In the genomic region with DNA sequence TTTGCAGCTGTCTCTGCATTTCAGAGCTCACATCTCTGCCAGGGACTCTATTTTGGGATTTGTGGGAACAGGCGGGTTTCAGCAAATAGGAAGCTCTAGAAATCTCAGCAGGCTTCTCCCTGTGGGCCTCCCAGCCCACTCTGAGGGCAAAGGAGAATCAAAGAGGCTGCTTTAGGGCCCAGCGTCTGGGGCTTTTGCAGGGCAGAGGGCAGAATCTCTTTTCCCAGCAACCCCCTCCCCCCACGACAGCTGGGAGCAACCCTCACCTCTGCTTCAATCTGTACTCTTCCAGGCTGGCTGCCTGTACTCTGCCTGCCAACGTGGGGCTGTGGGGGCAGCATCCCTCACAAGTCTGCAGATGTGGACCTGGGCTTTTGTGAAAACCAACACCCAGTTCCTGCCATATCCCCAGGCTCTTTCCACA, we compare ENCODE assay signal across 14 cellular contexts.
DNase-seq lines count a peak whose midpoint lies in the region; ATAC-seq and TF ChIP-seq lines count a peak whose summit lies in the region.
"Had no signal": no experiment of that assay in that cellular context is flagged by ENCODE, and none has a peak within 500 bp of the region (broad histone marks: within the 10 kb centered on the region; RNA-seq: fewer than 3 reads in every experiment).

No MANE protein-coding gene starts in this region.

- H3K36me3 Mint-ChIP-seq in endodermal cell (ENCODE audit: low read depth) = no peaks in the 10 kb centered on the region
- no peaks in the 10 kb centered on the region for H3K36me3 Mint-ChIP-seq in T-helper 2 cell treated with Interferon-gamma antibody and Interleukin-4, amounts not matched to agents 5 μg/mL and 100 μg/mL, for 36 hours (ENCODE audit: low read depth)
- H3K36me3 Mint-ChIP-seq: natural killer cell treated with Interleukin-12 subunit alpha and Interleukin-12 subunit beta and Interleukin-15 and Interleukin-18, amount 100 ng/mL, for 72 hours had no signal

- no peak overlapping the region for H3K9ac ChIP-seq in endodermal cell (ENCODE audit: extremely low read depth, low read length, poor library complexity, severe bottlenecking)

- H3K27me3 Mint-ChIP-seq in endodermal cell (ENCODE audit: insufficient read depth) = peaks cover 43% of the 10 kb centered on the region
- H3K27me3 Mint-ChIP-seq in T-helper 2 cell treated with Interferon-gamma antibody and Interleukin-4, amounts not matched to agents 5 μg/mL and 100 μg/mL, for 36 hours (ENCODE audit: low read depth) = no peaks in the 10 kb centered on the region
- H3K27me3 Mint-ChIP-seq: effector memory CD8-positive, alpha-beta T cell had no signal

- peaks cover 9% of the 10 kb centered on the region for H3K9me3 ChIP-seq in endodermal cell (ENCODE audit: control insufficient read depth, low read length)
- H3K9me3 ChIP-seq in gastrocnemius medialis = no peaks in the 10 kb centered on the region
- H3K9me3 ChIP-seq: SJSA1 had no signal

- DNase-seq in NCI-H82 (lab: John Stamatoyannopoulos, UW) = peak; percentile 79
- DNase-seq in endodermal cell = peak; percentile 72
- DNase-seq in gastrocnemius medialis = peak in 1 of 2 donors; percentile 22
- no peak for DNase-seq in T-helper 2 cell treated with Interferon-gamma antibody and Interleukin-4, amounts not matched to agents 5 μg/mL and 100 μg/mL, for 36 hours (ENCODE audit: low spot score)
- DNase-seq in stimulated activated naive CD8-positive, alpha-beta T cell treated with anti-CD3 and anti-CD28 coated beads, Interleukin-15, Interleukin-2, amounts not matched to agents 100 U/mL and 50 U/mL, for 24 hours = no peak
- DNase-seq: activated gamma-delta T cell treated with Interleukin-2 at 50 U/mL for 16 hours; effector memory CD8-positive, alpha-beta T cell; left colon; MV-4-11 had no signal

- no peak for TF ChIP-seq CTCF in endodermal cell (conservative IDR thresholded peaks at IDR 0.05)
- no peak for TF ChIP-seq CTCF in gastrocnemius medialis (IDR thresholded peaks at IDR 0.05 in 4 of 5, conservative IDR thresholded peaks at IDR 0.05 in 1 of 5)

- no peak for TF ChIP-seq POLR2A in gastrocnemius medialis (IDR thresholded peaks at IDR 0.05)

- no peaks in the 10 kb centered on the region for H3K4me1 ChIP-seq in endodermal cell (ENCODE audit: control insufficient read depth, insufficient read depth, low read length)
- peaks cover 17 to 30% of the 10 kb centered on the region in 2 donors for H3K4me1 ChIP-seq in gastrocnemius medialis
- H3K4me1 ChIP-seq: SJSA1 had no signal

- H3K27me3 ChIP-seq in endodermal cell (ENCODE audit: control insufficient read depth, insufficient read depth, low read length, poor library complexity, severe bottlenecking) = peaks cover 23% of the 10 kb centered on the region
- no peaks in the 10 kb centered on the region for H3K27me3 ChIP-seq in layer of hippocampus (ENCODE audit: control insufficient read depth, insufficient read depth, low read length)
- H3K27me3 ChIP-seq in gastrocnemius medialis = no peaks in the 10 kb centered on the region
- H3K27me3 ChIP-seq: SJSA1 had no signal

- H3K4me3 Mint-ChIP-seq in endodermal cell = no peak overlapping the region
- no peak overlapping the region for H3K4me3 Mint-ChIP-seq in T-helper 2 cell treated with Interferon-gamma antibody and Interleukin-4, amounts not matched to agents 5 μg/mL and 100 μg/mL, for 36 hours
- H3K4me3 Mint-ChIP-seq: effector memory CD8-positive, alpha-beta T cell; natural killer cell treated with Interleukin-12 subunit alpha and Interleukin-12 subunit beta and Interleukin-15 and Interleukin-18, amount 100 ng/mL, for 72 hours had no signal

- H3K27ac Mint-ChIP-seq in endodermal cell = no peak overlapping the region
- no peak overlapping the region for H3K27ac Mint-ChIP-seq in T-helper 2 cell treated with Interferon-gamma antibody and Interleukin-4, amounts not matched to agents 5 μg/mL and 100 μg/mL, for 36 hours
- H3K27ac Mint-ChIP-seq: effector memory CD8-positive, alpha-beta T cell; natural killer cell treated with Interleukin-12 subunit alpha and Interleukin-12 subunit beta and Interleukin-15 and Interleukin-18, amount 100 ng/mL, for 72 hours had no signal

- peaks cover 7% of the 10 kb centered on the region for H3K4me1 Mint-ChIP-seq in endodermal cell
- H3K4me1 Mint-ChIP-seq in T-helper 2 cell treated with Interferon-gamma antibody and Interleukin-4, amounts not matched to agents 5 μg/mL and 100 μg/mL, for 36 hours (ENCODE audit: low read depth) = no peaks in the 10 kb centered on the region

- in situ Hi-C loops in gastrocnemius medialis (cut with MboI; ENCODE audit: low sequenced_read_pairs in 4 of 4) = no loop called here

- no peaks in the 10 kb centered on the region for H3K9me3 Mint-ChIP-seq in endodermal cell
- peaks cover 12% of the 10 kb centered on the region for H3K9me3 Mint-ChIP-seq in T-helper 2 cell treated with Interferon-gamma antibody and Interleukin-4, amounts not matched to agents 5 μg/mL and 100 μg/mL, for 36 hours

- ATAC-seq in gastrocnemius medialis (peak; percentile 85 to 94), HG03354 (IDR thresholded peaks at IDR 0.05; ENCODE audit: poor library complexity, severe bottlenecking, unreplicated experiment) (no peak), HG03139 (IDR thresholded peaks at IDR 0.05; ENCODE audit: unreplicated experiment) (no peak)
- ATAC-seq in stimulated activated naive CD8-positive, alpha-beta T cell treated with anti-CD3 and anti-CD28 coated beads, Interleukin-15, Interleukin-2, amounts not matched to agents 100 U/mL and 50 U/mL, for 24 hours = no peak
- ATAC-seq: effector memory CD8-positive, alpha-beta T cell; left colon; natural killer cell treated with Interleukin-12 subunit alpha and Interleukin-12 subunit beta and Interleukin-15 and Interleukin-18, amount 100 ng/mL, for 72 hours had no signal

- H3K4me3 ChIP-seq in endodermal cell (ENCODE audit: low read length) (no peak overlapping the region), gastrocnemius medialis (peak overlapping the region in 2 of 4 donors; percentile 10 to 21)
- H3K4me3 ChIP-seq: SJSA1 had no signal

- no peaks in the 10 kb centered on the region for H3K36me3 ChIP-seq in endodermal cell (ENCODE audit: control insufficient read depth, insufficient read depth, low read length)
- H3K36me3 ChIP-seq in gastrocnemius medialis = no peaks in the 10 kb centered on the region
- H3K36me3 ChIP-seq: SJSA1 had no signal

- WGBS in endodermal cell (ENCODE audit: insufficient coverage in 1 of 2, insufficient read length in 1 of 2), 2 experiments = 28 to 42% methylated on average over 2 to 4 of the region's 4 CpGs

- H3K27ac ChIP-seq in endodermal cell (ENCODE audit: low read depth, low read length) (no peak overlapping the region), layer of hippocampus (ENCODE audit: low read depth, low read length) (peak overlapping the region; percentile 46), gastrocnemius medialis (peak overlapping the region; percentile 81 to 85 (median 82))
- H3K27ac ChIP-seq: SJSA1 had no signal

- intact Hi-C loops in gastrocnemius medialis (cut with DNase I; ENCODE audit: low total_unique reads) = no loop called here

Comparison
In these comparisons a context has a peak if more than half of its experiments do, and no peak if none do; other contexts are left out.
1. DNase-seq: peak in NCI-H82 (single experiment) and endodermal cell (single experiment); none in T-helper 2 cell treated with Interferon-gamma antibody and Interleukin-4, amounts not matched to agents 5 μg/mL and 100 μg/mL, for 36 hours (single experiment) and stimulated activated naive CD8-positive, alpha-beta T cell treated with anti-CD3 and anti-CD28 coated beads, Interleukin-15, Interleukin-2, amounts not matched to agents 100 U/mL and 50 U/mL, for 24 hours (single experiment).
2. ATAC-seq: peak in gastrocnemius medialis (2 of 2); none in stimulated activated naive CD8-positive, alpha-beta T cell treated with anti-CD3 and anti-CD28 coated beads, Interleukin-15, Interleukin-2, amounts not matched to agents 100 U/mL and 50 U/mL, for 24 hours (single experiment), HG03354 (single experiment) and HG03139 (single experiment).